In genomic region chr5:96481396-96481795, GRCh38 we compare ENCODE assay signal across 28 cellular contexts. TPM values are rescaled to one million over a fixed set of nuclear protein-coding genes. Genes with fewer than 3 reads are reported as not detected.
"Had no signal": no experiment of that assay in that cellular context is flagged by ENCODE, and none has a peak within 500 bp of the region (broad histone marks: within the 10 kb centered on the region; RNA-seq: fewer than 3 reads in every experiment).

No MANE protein-coding gene starts in this region.

- H3K27ac ChIP-seq: breast epithelium, KMS-11, SJSA1 had no signal

- H3K4me3 ChIP-seq: breast epithelium, SJSA1 had no signal

- DNase-seq: activated CD4-positive, alpha-beta T cell treated with anti-CD3 and anti-CD28 coated beads, Interleukin-2, amount 10 ng/mL, durations not matched to agents 24 days and 14 days; activated CD4-positive, alpha-beta T cell treated with anti-CD3 and anti-CD28 coated beads, Interleukin-2, amount 50 U/mL, for 48 hours; activated CD4-positive, CD25-positive, alpha-beta regulatory T cell treated with anti-CD3 and anti-CD28 coated beads, Interleukin-2, amount 50 U/mL, for 72 hours; activated CD8-positive, alpha-beta memory T cell treated with anti-CD3 and anti-CD28 coated beads, Interleukin-2, amount 10 ng/mL, durations not matched to agents 7 days and 5 days; activated effector memory CD4-positive, alpha-beta T cell treated with Interleukin-2 at 50 U/mL for 16 hours; activated naive CD4-positive, alpha-beta T cell; activated T-cell treated with anti-CD3 and anti-CD28 coated beads, Interleukin-2, amount 50 U/mL, for 24 hours; aorta; central memory CD4-positive, alpha-beta T cell; NCI-H1092; NCI-H1417 treated with DMSO at 0.1 percent for 48 hours; NCI-H1694; NCI-H2029; NCI-H2107; NCI-H2171 treated with DMSO at 0.1 percent for 48 hours; NCI-H226; NCI-H526; NCI-H82; NK-92 treated with Interleukin-12 subunit alpha and Interleukin-12 subunit beta, amount 100 ng/mL, for 24 hours; PC-3; SHP77 had no signal

- FAIRE-seq: RCC 7860 had no signal

- ATAC-seq: activated CD8-positive, alpha-beta memory T cell treated with anti-CD3 and anti-CD28 coated beads, Interleukin-2, amount 10 ng/mL, durations not matched to agents 7 days and 5 days; PC-3; SK-N-SH treated with all-trans-retinoic acid at 6 μM for 48 hours; WTC11 had no signal

RNA-seq across cellular contexts. Expression of gene PCSK1, which starts 48.3 kb away (rescaled TPM):
- total RNA-seq: activated CD4-positive, alpha-beta T cell treated with anti-CD3 and anti-CD28 coated beads, Interleukin-2, amount 10 ng/mL, durations not matched to agents 24 days and 14 days; activated CD8-positive, alpha-beta memory T cell treated with anti-CD3 and anti-CD28 coated beads, Interleukin-2, amount 10 ng/mL, durations not matched to agents 7 days and 5 days; activated T-helper 1 cell treated with anti-CD3 and anti-CD28 coated beads, Interleukin-12 subunit alpha, Interleukin-12 subunit beta, Interleukin-2, Interleukin-4 antibody, amounts not matched to agents 30 ng/mL and 10 ng/mL and 1 ng/mL, durations not matched to agents 14 hours and 24 hours and 36 hours; PC-3; SJSA1 had no signal
